ENCODE assay signal across 1 cellular context in genomic region chr6:155587817-155588216, GRCh38.
TF ChIP-seq lines count a peak whose summit lies in the region.

No MANE protein-coding gene starts in this region.

TF ChIP-seq in HepG2, 621 proteins besides CTCF, POLR2A, EP300 and RAD21 (continued from another document):
- no peak for TF ChIP-seq SKI (IDR thresholded peaks at IDR 0.05; ENCODE audit: partially characterized antibody)
